ENCODE assay signal across 1 cellular context in genomic region chr1:233620065-233620464, GRCh38.
TF ChIP-seq lines count a peak whose summit lies in the region.

No MANE protein-coding gene starts in this region.

TF ChIP-seq in GM12878, 131 proteins besides CTCF, POLR2A, EP300 and RAD21 (continued from another document and continues in another):
- 0 out of 2 replicates have a peak, but pooled peaks have one; percentile 16 for TF ChIP-seq MLLT1 (IDR thresholded peaks at IDR 0.05)
- no peak for TF ChIP-seq FOS (IDR thresholded peaks at IDR 0.05; ENCODE audit: borderline replicate concordance, extremely low read depth, insufficient read length)
- no peak for TF ChIP-seq STAT3 (IDR thresholded peaks at IDR 0.05; ENCODE audit: low read depth, low read length)
- no peak for TF ChIP-seq ELK1 (IDR thresholded peaks at IDR 0.05; ENCODE audit: low read depth, low read length)
- no peak for TF ChIP-seq YY1 (IDR thresholded peaks at IDR 0.05; ENCODE audit: low read depth, low read length)
- no peak for TF ChIP-seq EED (IDR thresholded peaks at IDR 0.05; ENCODE audit: low read depth)
- no peak for TF ChIP-seq HDAC6 (IDR thresholded peaks at IDR 0.05; ENCODE audit: unreplicated experiment)
- no peak for TF ChIP-seq CHD1 (IDR thresholded peaks at IDR 0.05; ENCODE audit: low read depth, low read length)
- TF ChIP-seq ZNF24 (IDR thresholded peaks at IDR 0.05) = 0 out of 2 replicates have a peak, but pooled peaks have one; percentile 7
- no peak for TF ChIP-seq HDAC2 (IDR thresholded peaks at IDR 0.05)
- TF ChIP-seq ATF2 (IDR thresholded peaks at IDR 0.05; ENCODE audit: low read length) = peak; percentile 52
- peak; percentile 90 for TF ChIP-seq RUNX3 (IDR thresholded peaks at IDR 0.05; ENCODE audit: low read length)
- TF ChIP-seq CREM (IDR thresholded peaks at IDR 0.05; ENCODE audit: low read depth) = no peak
- no peak for TF ChIP-seq IRF3 (IDR thresholded peaks at IDR 0.05)
- no peak for TF ChIP-seq IRF5 (IDR thresholded peaks at IDR 0.05; ENCODE audit: borderline replicate concordance)
- no peak for TF ChIP-seq CREB1 (IDR thresholded peaks at IDR 0.05; ENCODE audit: low read depth)
- TF ChIP-seq PAX5 (IDR thresholded peaks at IDR 0.05; ENCODE audit: borderline replicate concordance, low read depth, low read length) = 0 out of 2 replicates have a peak, but pooled peaks have one; percentile 15
- TF ChIP-seq ZBED1 (IDR thresholded peaks at IDR 0.05; ENCODE audit: borderline replicate concordance) = no peak
- TF ChIP-seq SREBF2 (IDR thresholded peaks at IDR 0.05; ENCODE audit: low read length) = no peak
- 0 out of 2 replicates have a peak, but pooled peaks have one; percentile 23 for TF ChIP-seq CBFB (IDR thresholded peaks at IDR 0.05; ENCODE audit: low read depth)
- no peak for TF ChIP-seq ZNF274 (IDR thresholded peaks at IDR 0.05; ENCODE audit: insufficient read depth, insufficient read length)
- no peak for TF ChIP-seq MXI1 (IDR thresholded peaks at IDR 0.05; ENCODE audit: low read depth, low read length)
- TF ChIP-seq RELB (IDR thresholded peaks at IDR 0.05; ENCODE audit: low read depth) = 0 out of 2 replicates have a peak, but pooled peaks have one; percentile 14
- no peak; the same call in 1 of the 2 replicates for TF ChIP-seq ZBTB40 (IDR thresholded peaks at IDR 0.05; ENCODE audit: borderline replicate concordance)
- no peak for TF ChIP-seq EGR1 (IDR thresholded peaks at IDR 0.05; ENCODE audit: borderline replicate concordance in 1 of 2, low read depth in 2 of 2, low read length in 2 of 2)
- no peak for TF ChIP-seq NR2F1 (conservative IDR thresholded peaks at IDR 0.05)
- peak; percentile 19; the same call in 1 of the 2 replicates for TF ChIP-seq MTA2 (IDR thresholded peaks at IDR 0.05; ENCODE audit: low read depth)
- TF ChIP-seq HDGF (IDR thresholded peaks at IDR 0.05) = no peak
- no peak for TF ChIP-seq RBBP5 (conservative IDR thresholded peaks at IDR 0.05)
- no peak for TF ChIP-seq MEF2B (IDR thresholded peaks at IDR 0.05; ENCODE audit: partially characterized antibody, poor library complexity, severe bottlenecking)
- TF ChIP-seq ZNF384 (IDR thresholded peaks at IDR 0.05; ENCODE audit: borderline replicate concordance, low read depth, low read length) = peak; percentile 29; the same call in 1 of the 2 replicates
- TF ChIP-seq NKRF (conservative IDR thresholded peaks at IDR 0.05) = no peak
- TF ChIP-seq HSF1 (IDR thresholded peaks at IDR 0.05; ENCODE audit: low read depth, low read length) = no peak
- no peak for TF ChIP-seq GABPA (IDR thresholded peaks at IDR 0.05; ENCODE audit: low read depth)
- peak; percentile 35; the same call in 1 of the 2 replicates for TF ChIP-seq PKNOX1 (IDR thresholded peaks at IDR 0.05)
- peak; percentile 50; the same call in 1 of the 2 replicates for TF ChIP-seq ZNF687 (IDR thresholded peaks at IDR 0.05)
